ENCODE assay signal across 8 cellular contexts in genomic region chr14:64707661-64708060, GRCh38. TPM values are rescaled to one million over a fixed set of nuclear protein-coding genes. Genes with fewer than 3 reads are reported as not detected.
DNase-seq lines count a peak whose midpoint lies in the region; ATAC-seq and TF ChIP-seq lines count a peak whose summit lies in the region.

No MANE protein-coding gene starts in this region.

- H3K27ac ChIP-seq in colonic mucosa (peak overlapping the region; percentile 26), mucosa of rectum (ENCODE audit: low read depth in 2 of 2, low read length in 2 of 2) (peak overlapping the region; percentile 60 to 93)

- H3K27ac Mint-ChIP-seq in stimulated activated naive B cell treated with anti-CD40 and anti-IgM and Interleukin-4, amounts not matched to agents 10 μg/mL and 1 μg/mL and 100 μg/mL, for 72 hours, result no peak overlapping the region

- H3K4me3 ChIP-seq in colonic mucosa, result no peak overlapping the region
- H3K4me3 ChIP-seq in mucosa of rectum (ENCODE audit: low read length in 2 of 2), result no peak overlapping the region

- H3K9me3 Mint-ChIP-seq in stimulated activated naive B cell treated with anti-CD40 and anti-IgM and Interleukin-4, amounts not matched to agents 10 μg/mL and 1 μg/mL and 100 μg/mL, for 72 hours, result peaks cover 3% of the 10 kb centered on the region in 2 donors

- H3K27me3 Mint-ChIP-seq in stimulated activated naive B cell treated with anti-CD40 and anti-IgM and Interleukin-4, amounts not matched to agents 10 μg/mL and 1 μg/mL and 100 μg/mL, for 72 hours, result peaks cover 46 to 53% of the 10 kb centered on the region in 2 donors

- no peak for ATAC-seq in stimulated activated naive B cell treated with anti-CD40 and anti-IgM and Interleukin-4, amounts not matched to agents 10 μg/mL and 1 μg/mL and 100 μg/mL, for 72 hours (replicated peaks)
- ATAC-seq in HG02870 (IDR thresholded peaks at IDR 0.05; ENCODE audit: unreplicated experiment), result no peak
- ATAC-seq in HG03460 (IDR thresholded peaks at IDR 0.05; ENCODE audit: unreplicated experiment), result no peak

- intact Hi-C loops in colonic mucosa (cut with DNase I), result no loop called here

- peaks cover 10% of the 10 kb centered on the region for H3K4me1 ChIP-seq in colonic mucosa
- peaks cover 52 to 61% of the 10 kb centered on the region in 2 donors for H3K4me1 ChIP-seq in mucosa of rectum (ENCODE audit: control insufficient read depth in 2 of 2, insufficient read depth in 2 of 2, low read length in 2 of 2)

- no peaks in the 10 kb centered on the region for H3K9me3 ChIP-seq in colonic mucosa
- no peaks in the 10 kb centered on the region for H3K9me3 ChIP-seq in mucosa of rectum (ENCODE audit: control insufficient read depth in 2 of 2, low read length in 2 of 2)

- H3K36me3 ChIP-seq in colonic mucosa (no peaks in the 10 kb centered on the region), mucosa of rectum (ENCODE audit: control insufficient read depth in 2 of 2, insufficient read depth in 2 of 2, low read length in 2 of 2) (peaks cover 0 to 3% of the 10 kb centered on the region in 2 donors)

- H3K9ac ChIP-seq in colonic mucosa (ENCODE audit: low read depth in 2 of 2, low read length in 2 of 2) (peak overlapping the region in 1 of 2 donors; percentile 66), mucosa of rectum (ENCODE audit: low read depth in 1 of 2, low read length in 2 of 2) (peak overlapping the region in 1 of 2 donors; percentile 6)

- H3K36me3 Mint-ChIP-seq in stimulated activated naive B cell treated with anti-CD40 and anti-IgM and Interleukin-4, amounts not matched to agents 10 μg/mL and 1 μg/mL and 100 μg/mL, for 72 hours, result peaks cover 1 to 2% of the 10 kb centered on the region in 2 donors

- DNase-seq in AML-193 (lab: John Stamatoyannopoulos, UW) (peak; percentile 22 to 38), LoVo (ENCODE audit: low spot score) (peak; percentile 45), colonic mucosa (no peak), NCI-H1436 treated with DMSO at 0.1 percent for 48 hours (lab: John Stamatoyannopoulos, UW) (no peak)
- no peak for DNase-seq in stimulated activated naive B cell treated with anti-CD40 and anti-IgM and Interleukin-4, amounts not matched to agents 10 μg/mL and 1 μg/mL and 100 μg/mL, for 72 hours

- TF ChIP-seq CTCF in colonic mucosa (IDR thresholded peaks at IDR 0.05), result no peak

- H3K27me3 ChIP-seq in colonic mucosa (no peaks in the 10 kb centered on the region), mucosa of rectum (ENCODE audit: control insufficient read depth in 2 of 2, insufficient read depth in 2 of 2, low read length in 2 of 2) (no peaks in the 10 kb centered on the region)

- no peak overlapping the region for H3K4me3 Mint-ChIP-seq in stimulated activated naive B cell treated with anti-CD40 and anti-IgM and Interleukin-4, amounts not matched to agents 10 μg/mL and 1 μg/mL and 100 μg/mL, for 72 hours

- H3K4me1 Mint-ChIP-seq in stimulated activated naive B cell treated with anti-CD40 and anti-IgM and Interleukin-4, amounts not matched to agents 10 μg/mL and 1 μg/mL and 100 μg/mL, for 72 hours, result peaks cover 34 to 47% of the 10 kb centered on the region in 2 donors

RNA-seq across cellular contexts. Expression of gene PLEKHG3, which starts 3.4 kb away (rescaled TPM):
- 100 to 1,000 TPM in 1 of 2 donors, 10 to 100 TPM in 1; 78.8 to 106 TPM for total RNA-seq in colonic mucosa

Comparison
In these comparisons a context has a peak if more than half of its experiments do, and no peak if none do; other contexts are left out.
1. DNase-seq: peak in AML-193 (2 of 2) and LoVo (single experiment); none in colonic mucosa (single experiment), NCI-H1436 treated with DMSO at 0.1 percent for 48 hours (single experiment) and stimulated activated naive B cell treated with anti-CD40 and anti-IgM and Interleukin-4, amounts not matched to agents 10 μg/mL and 1 μg/mL and 100 μg/mL, for 72 hours (single experiment).